Comparison of ENCODE assay signal across 8 cellular contexts in genomic region chr3:49132437-49133225, GRCh38. TPM values are rescaled to one million over a fixed set of nuclear protein-coding genes. Genes with fewer than 3 reads are reported as not detected.
A peak's percentile ranks its signal among the peaks of the same experiment; 100 is the strongest.
DNase-seq lines count a peak whose midpoint lies in the region; ATAC-seq, FAIRE-seq and TF ChIP-seq lines count a peak whose summit lies in the region.

LAMB2 (minus strand) TSS chr3:49133050; CDS start chr3:49132867, 183 bp downstream.

- in situ Hi-C loops in GM12878 (cut with MboI) = no loop called here

- H2AFZ ChIP-seq in GM12878 (ENCODE audit: control insufficient read depth, low read depth, low read length) = no peak within 1 kb of the TSS

- no peak for TF ChIP-seq EP300 in GM12878 (IDR thresholded peaks at IDR 0.05; ENCODE audit: borderline replicate concordance in 1 of 2, control insufficient read depth in 1 of 2, low read depth in 2 of 2, low read length in 2 of 2)

- peak; percentile 24; the same call in 1 of the 2 replicates for TF ChIP-seq CTCF in BJ (IDR thresholded peaks at IDR 0.05; ENCODE audit: insufficient read depth, low read depth, low read length)
- TF ChIP-seq CTCF in GM12878 (IDR thresholded peaks at IDR 0.05 in 2 of 3, conservative IDR thresholded peaks at IDR 0.05 in 1 of 3; ENCODE audit: control insufficient read depth in 2 of 3, extremely low read depth in 1 of 3, insufficient read depth in 1 of 3, low read depth in 3 of 3, low read length in 3 of 3) = no peak

- H3K4me1 ChIP-seq in GM12878 (ENCODE audit: control insufficient read depth, insufficient read depth, low read length) = no peaks in the 10 kb centered on the region

- no peak for FAIRE-seq in GM12878 (lab: Jason Lieb, UNC)

- H3K27me3 ChIP-seq in BJ (ENCODE audit: control insufficient read depth, insufficient read depth, low read length) (no peaks in the 10 kb centered on the region), GM12878 (replicated peaks in 1 of 2; ENCODE audit: control insufficient read depth in 2 of 2, insufficient read depth in 2 of 2, low read length in 1 of 2) (peaks cover 3 to 4% of the 10 kb centered on the region in 2 experiments; a peak in 2 of 4 replicates)

- 19% methylated on average over 19 of the region's 28 CpGs for WGBS in GM12878 (ENCODE audit: insufficient coverage, insufficient replicate concordance, low lambda C conversion rate, missing lambda C conversion rate)

- POLR2A ChIA-PET in BJ (lab: Charles Lee) (interaction anchor here (0.9 to 1.4 kb wide), 2 partner anchors 12 to 40 kb away, joined by 3 to 4 read pairs; partner anchors contain the start of gene USP19), GM12878 (lab: Charles Lee) (no interaction called here)

- H3K9me3 ChIP-seq in GM12878 (replicated peaks; ENCODE audit: control insufficient read depth, insufficient read depth, low read length) = no peaks in the 10 kb centered on the region

- no peak within 1 kb of the TSS for H3K9ac ChIP-seq in GM12878 (ENCODE audit: control insufficient read depth, insufficient read depth, low read length)

- RAD21 ChIA-PET in GM12878 (lab: Charles Lee; ENCODE audit: unreplicated experiment) = interaction anchor here (0.6 kb wide), 1 partner anchor 1964 kb away, joined by 3 read pairs; no protein-coding TSS in a partner anchor

- SMC1A ChIA-PET in GM12878 (lab: Charles Lee; ENCODE audit: uncharacterized antibody, unreplicated experiment) = no interaction called here

- H4K20me1 ChIP-seq in GM12878 (ENCODE audit: control insufficient read depth, insufficient read depth) = no peaks in the 10 kb centered on the region

- BruUV-seq in GM12878 (replicated peaks; lab: Mats Ljungman, UMichigan) = no TSS peak

- H3K4me2 ChIP-seq in GM12878 (ENCODE audit: control insufficient read depth, insufficient read depth) = no peak within 1 kb of the TSS

- peak; percentile 40; the same call in 2 of the 3 replicates for ATAC-seq in GM12878
- no peak for ATAC-seq in GM18502 (IDR thresholded peaks at IDR 0.05; ENCODE audit: poor library complexity, unreplicated experiment)
- ATAC-seq in HG03045 (IDR thresholded peaks at IDR 0.05; ENCODE audit: unreplicated experiment) = no peak

- CTCF ChIA-PET in BJ (lab: Yijun Ruan, JAX) (interaction anchor here (0.9 to 2.4 kb wide), 5 partner anchors 12 to 111 kb away, joined by 3 to 12 read pairs (median 5); partner anchors contain the start of genes KLHDC8B and USP19), GM12878 (lab: Yijun Ruan, JAX) (interaction anchor here (0.6 to 1.0 kb wide), 2 partner anchors 145 to 297 kb away, joined by 3 to 8 read pairs; no protein-coding TSS in a partner anchor)

- no peaks in the 10 kb centered on the region for H3K79me2 ChIP-seq in GM12878 (ENCODE audit: control insufficient read depth, insufficient read depth, low read length)

- TF ChIP-seq RAD21 in GM12878 (IDR thresholded peaks at IDR 0.05; ENCODE audit: insufficient read depth, low read depth, low read length) = no peak

- H3K4me3 ChIP-seq in BJ (ENCODE audit: low read depth, low read length) = peak within 1 kb of the TSS; percentile 70
- H3K4me3 ChIP-seq in GM12878 = no peak within 1 kb of the TSS

- DNase-seq in BJ (ENCODE audit: low read depth) (peak; percentile 31), LoVo (ENCODE audit: low spot score) (peak; percentile 76), GM12878 (ENCODE audit: low read depth, low spot score) (no peak), hippocampal formation (lab: John Stamatoyannopoulos, UW) (peak; percentile 24 to 60), posterior cingulate gyrus (peak; percentile 60 to 94 (median 72))
- DNase-seq in stimulated activated naive CD4-positive, alpha-beta T cell (lab: John Stamatoyannopoulos, UW) = no peak

- H3K36me3 ChIP-seq in BJ (ENCODE audit: control insufficient read depth, insufficient read depth, low read length) (peaks cover 29% of the 10 kb centered on the region), GM12878 (ENCODE audit: control insufficient read depth in 2 of 2, insufficient read depth in 2 of 2, low read length in 1 of 2) (no peaks in the 10 kb centered on the region)

- intact Hi-C loops in GM12878 (cut with micrococcal nuclease; ENCODE audit: unreplicated experiment) (no loop called here), posterior cingulate gyrus (cut with DNase I) (loop anchor here (2.0 kb wide), 1 partner anchor 38 kb away; the partner anchor contains the start of gene QRICH1)

- no peak within 1 kb of the TSS for H3K27ac ChIP-seq in GM12878 (ENCODE audit: control insufficient read depth, insufficient read depth)

- no peak for TF ChIP-seq POLR2A in GM12878 (IDR thresholded peaks at IDR 0.05; ENCODE audit: low read depth, low read length)

TF ChIP-seq in GM12878, 131 proteins besides CTCF, POLR2A, EP300 and RAD21:
- no peak for TF ChIP-seq HCFC1 (IDR thresholded peaks at IDR 0.05; ENCODE audit: low read length)

RNA-seq across cellular contexts. Expression of gene LAMB2, which starts in this region (rescaled TPM):
- 967 and 1,544 TPM in 2 replicates for polyA plus RNA-seq in BJ (2011; rRNA removed)
- polyA minus RNA-seq in BJ (2011; rRNA and poly(A)+ RNA removed) = 419 and 530 TPM in 2 replicates
- 0.61 and 2.9 TPM in 2 replicates for total RNA-seq in GM12878 (2013; cell fraction: nucleolus; rRNA removed)
- 0.23 TPM in 1 of 2 replicates, not detected in the other for total RNA-seq in GM12878 (2014; rRNA removed)
- total RNA-seq in GM12878 (2014; rRNA removed; fragmentation: Illumina TruSeq; extraction: Trizol) = not detected in 2 replicates
- total RNA-seq in GM12878 (2021) = 3.2 and 3.3 TPM in 2 replicates
- polyA plus RNA-seq in GM12878 (2011; ENCODE audit: low read depth) = not detected
- polyA plus RNA-seq in GM12878 (2011; rRNA removed) = 0.18 TPM in 1 of 2 replicates, not detected in the other
- 0.15 and 0.42 TPM in 2 replicates for polyA plus RNA-seq in GM12878 (2011; cell fraction: cytosol; rRNA removed)
- 3.9 and 5.4 TPM in 2 replicates for polyA plus RNA-seq in GM12878 (2011; cell fraction: nucleus; rRNA removed)
- 0.44 TPM in 1 of 2 replicates, not detected in the other for polyA plus RNA-seq in GM12878 (2012)
- polyA plus RNA-seq in GM12878 (2014; fragmentation: Illumina TruSeq; extraction: Trizol) = 0.13 TPM in 1 of 2 replicates, not detected in the other
- polyA plus RNA-seq in GM12878 (2014; fragmentation: Nextera tagmentation; extraction: Ambion mirVana) = not detected
- polyA plus RNA-seq in GM12878 (2014; rRNA removed) = 0.24 and 0.64 TPM in 2 replicates
- 1 to 10 TPM in 1 of 2 experiments, under 1 TPM in 1; 0.67 to 1.0 TPM for polyA plus RNA-seq in GM12878 (2016; fragmentation: Nextera tagmentation; extraction: Ambion mirVana)
- polyA minus RNA-seq in GM12878 (2011; rRNA and poly(A)+ RNA removed) = 0.31 TPM in 1 of 2 replicates, not detected in the other
- not detected in 2 replicates for polyA minus RNA-seq in GM12878 (2011; cell fraction: cytosol; rRNA and poly(A)+ RNA removed)
- 0.97 TPM in 1 of 2 replicates, not detected in the other for polyA minus RNA-seq in GM12878 (2011; cell fraction: nucleus; rRNA and poly(A)+ RNA removed)

Comparison
In these comparisons a context has a peak if more than half of its experiments do, and no peak if none do; other contexts are left out.
1. RNA of gene LAMB2 (polyA plus RNA-seq): 967 to 1,544 TPM in BJ; 0.13 to 5.4 TPM in GM12878; every median in the first group is over 100 times any median in the second.
2. DNase-seq: peak in BJ (single experiment), LoVo (single experiment), hippocampal formation (2 of 2) and posterior cingulate gyrus (10 of 10); none in GM12878 (single experiment) and stimulated activated naive CD4-positive, alpha-beta T cell (0 of 6).